8 cellular contexts compared by ENCODE assay signal in genomic region chr9:4762108-4762888, GRCh38. TPM values are rescaled to one million over a fixed set of nuclear protein-coding genes. Genes with fewer than 3 reads are reported as not detected.
DNase-seq lines count a peak whose midpoint lies in the region; ATAC-seq, FAIRE-seq and TF ChIP-seq lines count a peak whose summit lies in the region.

No MANE protein-coding gene starts in this region.

- peak; percentile 52 for FAIRE-seq in kidney (lab: Jason Lieb, UNC)

- CTCF ChIA-PET in activated B cell treated with CpG ODN at 0.5 μM for 24 hours (lab: Charles Lee): interaction anchor here (0.6 to 5.6 kb wide), 20 partner anchors 11 to 1292 kb away, joined by 3 to 54 read pairs (median 4); partner anchors contain the start of genes CD274, PLGRKT and RCL1

- intact Hi-C loops in activated B cell treated with CpG ODN at 0.5 μM for 24 hours (cut with micrococcal nuclease): loop anchor here (1.0 to 10.0 kb wide), 13 partner anchors 21 to 1293 kb away; partner anchors contain the start of genes AK3 and ERMP1
- intact Hi-C loops in kidney (cut with DNase I): no loop called here

- DNase-seq in SIG-M5 treated with dmso at 0.1 percent for 504 hours (lab: John Stamatoyannopoulos, UW; ENCODE audit: unreplicated experiment) (peak; percentile 70), SIG-M5 (lab: John Stamatoyannopoulos, UW) (no peak), NCI-H2029 (lab: John Stamatoyannopoulos, UW) (peak; percentile 29), activated B cell treated with CpG ODN at 0.5 μM for 24 hours (peak; percentile 61), kidney (peak; percentile 78)
- peak; percentile 70 for DNase-seq in central memory CD4-positive, alpha-beta T cell
- peak; percentile 59 to 67 (median 66) for DNase-seq in stimulated activated CD4-positive, alpha-beta T cell treated with anti-CD3 and anti-CD28 coated beads, Interleukin-1b, Interleukin-23, amount 100 ng/mL, for 24 hours (ENCODE audit: low read depth in 4 of 4, low spot score in 1 of 4)

- H3K4me1 ChIP-seq in kidney (ENCODE audit: control insufficient read depth in 1 of 2, insufficient read depth in 1 of 2, low read depth in 1 of 2, low read length in 2 of 2): peaks cover 12 to 18% of the 10 kb centered on the region in 2 donors

- no peaks in the 10 kb centered on the region for H3K9me3 Mint-ChIP-seq in activated B cell treated with CpG ODN at 0.5 μM for 24 hours

- no peaks in the 10 kb centered on the region for H3K9me3 ChIP-seq in kidney (ENCODE audit: control insufficient read depth in 1 of 2, low read length in 2 of 2)

- no peaks in the 10 kb centered on the region for H3K27me3 Mint-ChIP-seq in activated B cell treated with CpG ODN at 0.5 μM for 24 hours

- H3K36me3 Mint-ChIP-seq in activated B cell treated with CpG ODN at 0.5 μM for 24 hours (ENCODE audit: low read depth): no peaks in the 10 kb centered on the region

- H3K36me3 ChIP-seq in kidney (ENCODE audit: control insufficient read depth in 1 of 2, insufficient read depth in 2 of 2, low read length in 2 of 2): no peaks in the 10 kb centered on the region

- H3K9ac ChIP-seq in kidney (ENCODE audit: low read length in 2 of 2): peak overlapping the region; percentile 43 to 63

- ATAC-seq in HG02970 (IDR thresholded peaks at IDR 0.05; ENCODE audit: low FRiP score, unreplicated experiment) (peak; percentile 63), activated B cell treated with CpG ODN at 0.5 μM for 24 hours (ENCODE audit: low read depth) (peak; percentile 70)

- peak overlapping the region; percentile 40 to 51 for H3K4me3 ChIP-seq in kidney (ENCODE audit: low read length in 2 of 2)

- peak overlapping the region; percentile 14 to 69 for H3K27ac ChIP-seq in kidney (ENCODE audit: low read depth in 2 of 2, low read length in 2 of 2)

- H3K4me3 Mint-ChIP-seq in activated B cell treated with CpG ODN at 0.5 μM for 24 hours: peak overlapping the region; percentile 72

- no peak for TF ChIP-seq CTCF in activated B cell treated with CpG ODN at 0.5 μM for 24 hours (IDR thresholded peaks at IDR 0.05)
- peak; percentile 88 for TF ChIP-seq CTCF in kidney (IDR thresholded peaks at IDR 0.05; ENCODE audit: borderline replicate concordance, extremely low read depth, insufficient read depth)

- H3K27ac Mint-ChIP-seq in activated B cell treated with CpG ODN at 0.5 μM for 24 hours: peak overlapping the region; percentile 54

- POLR2A ChIA-PET in activated B cell treated with CpG ODN at 0.5 μM for 24 hours (lab: Charles Lee): interaction anchor here (0.7 to 2.4 kb wide), 4 partner anchors 223 to 677 kb away, joined by 3 to 12 read pairs (median 6); partner anchors contain the start of genes JAK2 and PLGRKT

- H3K4me1 Mint-ChIP-seq in activated B cell treated with CpG ODN at 0.5 μM for 24 hours: peaks cover 24% of the 10 kb centered on the region

RNA-seq across cellular contexts. Expression of gene AK3, which starts 21.3 kb away (rescaled TPM):
- total RNA-seq in activated B cell treated with CpG ODN at 0.5 μM for 24 hours (14.5 and 16.9 TPM in 2 replicates), kidney (70.9 TPM)
- 93.5 TPM for polyA plus RNA-seq in kidney (ENCODE audit: insufficient read depth, low read depth, low replicate concordance)

RNA-seq across cellular contexts. Expression of gene RCL1, which starts 30.4 kb away (rescaled TPM):
- total RNA-seq in activated B cell treated with CpG ODN at 0.5 μM for 24 hours: 23.9 and 26.0 TPM in 2 replicates
- total RNA-seq in kidney: 22.8 TPM
- 15.7 TPM for polyA plus RNA-seq in kidney (ENCODE audit: insufficient read depth, low read depth, low replicate concordance)
